18 cellular contexts compared by ENCODE assay signal in the genomic region with DNA sequence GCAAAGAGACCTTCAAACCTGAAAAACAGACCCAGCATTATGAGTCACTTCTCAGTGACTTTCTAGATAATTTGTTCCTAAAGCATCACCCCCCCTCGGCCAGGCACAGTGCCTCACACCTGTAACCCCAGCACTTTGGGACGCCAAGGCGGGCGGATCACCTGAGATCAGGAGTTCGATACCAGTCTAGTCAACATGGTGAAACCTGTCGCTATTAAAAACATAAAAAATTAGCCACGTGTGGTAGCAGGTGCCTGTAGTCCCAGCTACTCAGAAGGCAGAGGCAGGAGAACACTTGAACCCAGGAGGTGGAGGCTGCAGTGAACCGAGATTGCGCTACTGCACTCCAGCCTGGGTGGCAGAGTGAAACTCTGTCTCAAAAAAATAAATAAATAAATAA.
"Had no signal": no experiment of that assay in that cellular context is flagged by ENCODE, and none has a peak within 500 bp of the region (broad histone marks: within the 10 kb centered on the region; RNA-seq: fewer than 3 reads in every experiment).

No MANE protein-coding gene starts in this region.

- H3K4me3 ChIP-seq: neural progenitor cell, ovary, pancreas, prostate gland, psoas muscle, right atrium auricular region, right lobe of liver, sigmoid colon, skin epidermis, smooth muscle cell, spleen had no signal

- ATAC-seq: naive thymus-derived CD8-positive, alpha-beta T cell; natural killer cell; natural killer cell treated with Interleukin-12 subunit alpha and Interleukin-12 subunit beta and Interleukin-15 and Interleukin-18, amount 100 ng/mL, for 72 hours; pancreas; psoas muscle; right cardiac atrium; right lobe of liver; sciatic nerve had no signal

- H3K36me3 ChIP-seq: neural progenitor cell, neutrophil, ovary, prostate gland, right lobe of liver had no signal

- H3K4me1 ChIP-seq: neural progenitor cell, pancreas, prostate gland, psoas muscle, right atrium auricular region, right lobe of liver, sigmoid colon had no signal

- H3K27ac ChIP-seq: neural progenitor cell, neutrophil, ovary, pancreas, parathyroid adenoma, prostate gland, psoas muscle, right atrium auricular region, right lobe of liver, sigmoid colon, skin epidermis, spleen had no signal

- H3K9me3 ChIP-seq: neutrophil, ovary, pancreas, prostate gland, psoas muscle, right atrium auricular region, right lobe of liver, sigmoid colon, spleen had no signal
